8 cellular contexts compared by ENCODE assay signal in the genomic region with DNA sequence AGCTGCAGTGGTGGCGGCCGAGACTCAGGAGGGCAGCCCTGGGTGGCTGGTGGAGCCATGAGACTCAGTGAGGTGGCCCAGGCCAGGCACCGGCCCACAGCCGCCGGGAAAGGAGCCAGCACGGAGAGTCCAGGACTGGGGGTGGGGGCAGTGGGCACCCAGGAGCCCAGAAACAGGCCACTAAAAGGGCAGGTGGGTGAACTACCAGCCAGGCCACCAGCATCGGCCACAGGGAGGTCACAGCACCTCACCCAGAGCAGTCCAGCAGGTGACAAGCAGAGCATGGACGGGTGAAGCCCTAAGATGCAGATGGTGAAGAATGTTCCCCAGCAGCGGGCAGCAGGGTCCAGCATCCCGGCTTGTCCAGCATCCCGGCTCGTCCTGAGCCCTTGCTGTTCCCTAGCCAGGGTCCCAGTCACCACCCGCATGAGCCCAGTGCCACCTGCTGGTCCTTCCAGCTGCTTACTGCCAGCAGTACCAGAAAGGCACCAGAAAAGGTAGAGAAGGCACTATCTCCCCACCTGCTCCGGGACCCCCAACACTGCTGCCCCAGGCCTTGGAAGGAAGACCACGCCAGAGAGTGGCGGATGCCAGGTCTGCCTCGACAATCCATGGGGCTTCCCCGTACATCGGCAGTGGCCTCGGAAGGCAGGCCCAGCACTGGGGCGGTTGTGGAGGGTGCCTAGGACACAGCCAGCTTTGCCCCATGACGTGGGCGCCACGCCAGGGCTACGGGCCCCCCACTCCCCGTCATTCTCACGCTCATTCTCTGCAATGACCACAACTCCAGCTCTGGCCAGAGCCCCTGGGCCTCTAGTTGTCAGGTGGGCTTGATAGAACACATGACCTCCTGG.
A peak's percentile ranks its signal among the peaks of the same experiment; 100 is the strongest.
DNase-seq lines count a peak whose midpoint lies in the region; ATAC-seq and TF ChIP-seq lines count a peak whose summit lies in the region.

No MANE protein-coding gene starts in this region.

- H3K27me3 ChIP-seq in iPS-20b (ENCODE audit: insufficient read depth, low read length): no peaks in the 10 kb centered on the region

- peak; percentile 95 for TF ChIP-seq CTCF in LNCaP clone FGC (IDR thresholded peaks at IDR 0.05; ENCODE audit: control insufficient read depth, extremely low read depth, insufficient read depth)

- peaks cover 5% of the 10 kb centered on the region; the same call in 1 of the 2 replicates for H3K36me3 ChIP-seq in iPS-20b (ENCODE audit: insufficient read depth, low read depth, low read length)

- H3K4me1 Mint-ChIP-seq in T-helper 2 cell treated with Interferon-gamma antibody and Interleukin-4, amounts not matched to agents 5 μg/mL and 100 μg/mL, for 36 hours (ENCODE audit: low read depth): peaks cover 15% of the 10 kb centered on the region

- H3K36me3 Mint-ChIP-seq in T-helper 2 cell treated with Interferon-gamma antibody and Interleukin-4, amounts not matched to agents 5 μg/mL and 100 μg/mL, for 36 hours (ENCODE audit: low read depth): peaks cover 2% of the 10 kb centered on the region

- no peaks in the 10 kb centered on the region for H3K9me3 Mint-ChIP-seq in T-helper 2 cell treated with Interferon-gamma antibody and Interleukin-4, amounts not matched to agents 5 μg/mL and 100 μg/mL, for 36 hours

- H3K9me3 ChIP-seq in iPS-20b (ENCODE audit: insufficient read depth, low read depth, low read length): no peaks in the 10 kb centered on the region

- peak overlapping the region; percentile 90; the same call in 1 of the 2 replicates for H3K9ac ChIP-seq in iPS-20b (ENCODE audit: low read depth, low read length)

- ATAC-seq in GM19452 (IDR thresholded peaks at IDR 0.05; ENCODE audit: unreplicated experiment) (no peak), HG02623 (IDR thresholded peaks at IDR 0.05; ENCODE audit: unreplicated experiment) (no peak)

- peak overlapping the region; percentile 97 for H3K4me3 ChIP-seq in LNCaP clone FGC (ENCODE audit: low read depth, low read length)
- H3K4me3 ChIP-seq in iPS-20b (ENCODE audit: low read length): peak overlapping the region; percentile 90; the same call in 1 of the 2 replicates
- H3K4me3 ChIP-seq in skin epidermis: peak overlapping the region in 4 of 7 experiments; percentile 66 to 99 (median 68)

- no peaks in the 10 kb centered on the region for H3K27me3 Mint-ChIP-seq in T-helper 2 cell treated with Interferon-gamma antibody and Interleukin-4, amounts not matched to agents 5 μg/mL and 100 μg/mL, for 36 hours (ENCODE audit: low read depth)

- peak overlapping the region; percentile 87 for H3K4me3 Mint-ChIP-seq in T-helper 2 cell treated with Interferon-gamma antibody and Interleukin-4, amounts not matched to agents 5 μg/mL and 100 μg/mL, for 36 hours

- peaks cover 3% of the 10 kb centered on the region for H3K4me1 ChIP-seq in iPS-20b (ENCODE audit: insufficient read depth, low read length)

- in situ Hi-C loops in T47D (cut with HindIII; ENCODE audit: low pct_unique_long_range_greater_than_20kb, low sequenced_read_pairs): no loop called here

- H3K27ac ChIP-seq in iPS-20b (ENCODE audit: low read length) (no peak overlapping the region), skin epidermis (peak overlapping the region in 7 of 21 experiments; percentile 58 to 87 (median 79))

- peak overlapping the region; percentile 69 for H3K27ac Mint-ChIP-seq in T-helper 2 cell treated with Interferon-gamma antibody and Interleukin-4, amounts not matched to agents 5 μg/mL and 100 μg/mL, for 36 hours

- DNase-seq in GDM1 (lab: John Stamatoyannopoulos, UW) (peak; percentile 33), LNCaP clone FGC (ENCODE audit: low read depth) (peak; percentile 38), T47D (ENCODE audit: low read depth in 1 of 2, low spot score in 1 of 2) (peak; percentile 88)
- peak; percentile 40 for DNase-seq in T-helper 2 cell treated with Interferon-gamma antibody and Interleukin-4, amounts not matched to agents 5 μg/mL and 100 μg/mL, for 36 hours (ENCODE audit: low spot score)

Comparison
In these comparisons a context has a peak if more than half of its experiments do, and no peak if none do; other contexts are left out.
1. DNase-seq: peak in every context shown above with its lines; median percentile 88 in T47D; 40 in T-helper 2 cell treated with Interferon-gamma antibody and Interleukin-4, amounts not matched to agents 5 μg/mL and 100 μg/mL, for 36 hours; 38 in LNCaP clone FGC; 33 in GDM1.